ENCODE assay signal across 8 cellular contexts in the genomic region with DNA sequence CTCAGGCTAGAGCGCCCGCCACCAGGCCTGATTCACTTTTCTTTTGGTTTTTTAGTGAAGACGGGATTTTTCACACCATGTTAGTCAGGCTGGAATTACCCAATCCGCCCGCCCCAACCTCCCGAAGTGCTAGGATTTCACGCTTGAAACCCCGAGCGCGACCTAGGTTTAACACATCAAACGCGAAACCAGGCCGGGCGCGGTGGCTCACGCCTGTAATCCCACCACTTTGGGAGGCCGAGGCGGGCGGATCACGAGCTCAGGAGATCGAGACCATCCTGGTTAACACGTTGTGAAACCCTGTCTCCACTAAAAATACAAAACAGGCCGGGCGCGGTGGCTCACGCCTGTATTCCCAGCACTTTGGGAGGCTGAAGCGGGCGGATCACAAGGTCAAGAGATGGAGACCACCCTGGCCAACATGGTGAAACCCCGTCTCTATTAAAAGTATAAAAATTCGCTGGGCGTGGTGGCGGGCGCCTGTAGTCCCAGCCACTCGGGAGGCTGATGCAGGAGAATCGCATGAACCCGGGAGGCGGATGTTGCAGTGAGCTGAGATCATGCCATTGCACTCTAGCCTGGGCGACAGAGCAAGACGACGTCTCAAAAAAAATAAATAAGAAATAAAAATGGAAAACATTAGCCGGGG. TPM values are rescaled to one million over a fixed set of nuclear protein-coding genes. Genes with fewer than 3 reads are reported as not detected.
DNase-seq lines count a peak whose midpoint lies in the region; ATAC-seq, FAIRE-seq and TF ChIP-seq lines count a peak whose summit lies in the region.
"Not testable (repeated sequence)": the region's sequence is repeated elsewhere in the genome, so short reads cannot be mapped to it uniquely, and the experiment has no call there.

No MANE protein-coding gene starts in this region.

- WGBS in transverse colon (ENCODE audit: low coverage in 1 of 2), 2 donors: 0 to 1% methylated on average over 15 to 36 of the region's 41 CpGs

- TF ChIP-seq CTCF in kidney (IDR thresholded peaks at IDR 0.05; ENCODE audit: borderline replicate concordance, extremely low read depth, insufficient read depth); gastrocnemius medialis (IDR thresholded peaks at IDR 0.05 in 4 of 5, conservative IDR thresholded peaks at IDR 0.05 in 1 of 5); transverse colon (IDR thresholded peaks at IDR 0.05): not testable (repeated sequence)

- peak overlapping the region; percentile 85 to 98 for H3K9ac ChIP-seq in kidney (ENCODE audit: low read length in 2 of 2)

- H3K27ac ChIP-seq in kidney (ENCODE audit: low read depth in 2 of 2, low read length in 2 of 2): peak overlapping the region; percentile 97 to 99
- peak overlapping the region; percentile 97 to 99 (median 98) for H3K27ac ChIP-seq in gastrocnemius medialis
- H3K27ac ChIP-seq in transverse colon: peak overlapping the region; percentile 97 to 99 (median 97)

- DNase-seq in GM04504 (ENCODE audit: low read depth) (peak; percentile 45), KBM-7 (peak; percentile 79), OCI-M1 (lab: John Stamatoyannopoulos, UW) (peak; percentile 90), dedifferentiated amniotic fluid mesenchymal stem cell (ENCODE audit: extremely low spot score) (peak; percentile 65), kidney (peak; percentile 92), gastrocnemius medialis (peak; percentile 41 to 69), transverse colon (peak; percentile 70)
- DNase-seq in activated CD8-positive, alpha-beta memory T cell treated with anti-CD3 and anti-CD28 coated beads for 48 hours (ENCODE audit: low read depth in 2 of 3, low spot score in 2 of 3): peak in 2 of 3 experiments; percentile 56 to 65

- H3K4me3 ChIP-seq in kidney (ENCODE audit: low read length in 2 of 2) (peak overlapping the region; percentile 62 to 87), gastrocnemius medialis (peak overlapping the region; percentile 82 to 100 (median 96)), transverse colon (peak overlapping the region; percentile 27 to 89 (median 70))

- peak; percentile 9 to 15 for ATAC-seq in gastrocnemius medialis

- not testable (repeated sequence) for H3K27me3 ChIP-seq in gastrocnemius medialis, transverse colon

- in situ Hi-C loops in KBM-7 (cut with MboI; ENCODE audit: low pct_unique_long_range_greater_than_20kb, low sequenced_read_pairs); gastrocnemius medialis (cut with MboI; ENCODE audit: low sequenced_read_pairs in 4 of 4); transverse colon (cut with MboI; ENCODE audit: low pct_ligation_motif_present in 1 of 4, low pct_unique_long_range_greater_than_20kb in 1 of 4, low sequenced_read_pairs in 3 of 4): not testable (repeated sequence)

- H3K4me1 ChIP-seq in kidney (ENCODE audit: control insufficient read depth in 1 of 2, insufficient read depth in 1 of 2, low read depth in 1 of 2, low read length in 2 of 2): peaks cover 6 to 11% of the 10 kb centered on the region in 2 donors
- H3K4me1 ChIP-seq in gastrocnemius medialis: peaks cover 20% of the 10 kb centered on the region in 2 donors
- peaks cover 6 to 30% (median 23%) of the 10 kb centered on the region in 4 donors for H3K4me1 ChIP-seq in transverse colon

- not testable (repeated sequence) for H3K9me3 ChIP-seq in kidney (ENCODE audit: control insufficient read depth in 1 of 2, low read length in 2 of 2); gastrocnemius medialis; transverse colon

- intact Hi-C loops in kidney (cut with DNase I); transverse colon (cut with DNase I; ENCODE audit: low total_unique reads): not testable (repeated sequence)
- intact Hi-C loops in gastrocnemius medialis (cut with DNase I; ENCODE audit: low total_unique reads): loop anchor here (1.0 to 5.0 kb wide), 4 partner anchors 9 to 294 kb away; a partner anchor contains a TSS

- TF ChIP-seq EP300 in transverse colon (IDR thresholded peaks at IDR 0.05; ENCODE audit: low read depth): not testable (repeated sequence)

- H3K36me3 ChIP-seq in kidney (ENCODE audit: control insufficient read depth in 1 of 2, insufficient read depth in 2 of 2, low read length in 2 of 2); gastrocnemius medialis; transverse colon: not testable (repeated sequence)

- not testable (repeated sequence) for TF ChIP-seq POLR2A in gastrocnemius medialis (IDR thresholded peaks at IDR 0.05); transverse colon (IDR thresholded peaks at IDR 0.05)

- FAIRE-seq in kidney (lab: Jason Lieb, UNC): not testable (repeated sequence)

RNA-seq across cellular contexts. Expression of a gene that starts 1.4 kb away (rescaled TPM):
- total RNA-seq in kidney: 48.9 TPM
- 38.5 TPM for polyA plus RNA-seq in kidney (ENCODE audit: insufficient read depth, low read depth, low replicate concordance)
- total RNA-seq in gastrocnemius medialis: 100 to 1,000 TPM in 1 of 4 donors, 10 to 100 TPM in 3; 66.4 to 133 (median 87.0) TPM
- total RNA-seq in transverse colon: 10 to 100 TPM; 25.3 to 37.8 (median 27.6) TPM

RNA-seq across cellular contexts. Expression of a gene that starts 8.2 kb away (rescaled TPM):
- total RNA-seq in kidney (not detected), gastrocnemius medialis (not detected), transverse colon (not detected)
- not detected for polyA plus RNA-seq in kidney (ENCODE audit: insufficient read depth, low read depth, low replicate concordance)

RNA-seq across cellular contexts. Expression of a gene that starts 9.0 kb away (rescaled TPM):
- 39.6 TPM for total RNA-seq in kidney
- 44.6 TPM for polyA plus RNA-seq in kidney (ENCODE audit: insufficient read depth, low read depth, low replicate concordance)
- total RNA-seq in gastrocnemius medialis: 10 to 100 TPM; 16.2 to 26.0 (median 24.9) TPM
- total RNA-seq in transverse colon: 10 to 100 TPM; 15.3 to 62.5 (median 30.2) TPM

RNA-seq across cellular contexts. Expression of a gene that starts 35.6 kb away (rescaled TPM):
- total RNA-seq in kidney (83.8 TPM), gastrocnemius medialis (10 to 100 TPM; 27.2 to 47.1 (median 46.1) TPM), transverse colon (100 to 1,000 TPM in 1 of 4 donors, 10 to 100 TPM in 3; 38.2 to 134 (median 60.0) TPM)
- 70.7 TPM for polyA plus RNA-seq in kidney (ENCODE audit: insufficient read depth, low read depth, low replicate concordance)

RNA-seq across cellular contexts. Expression of a gene that starts 39.9 kb away (rescaled TPM):
- total RNA-seq in kidney (203 TPM), gastrocnemius medialis (100 to 1,000 TPM; 158 to 278 (median 189) TPM), transverse colon (100 to 1,000 TPM in 3 of 4 donors, 10 to 100 TPM in 1; 32.4 to 163 (median 129) TPM)
- polyA plus RNA-seq in kidney (ENCODE audit: insufficient read depth, low read depth, low replicate concordance): 299 TPM

Comparison
In these comparisons a context has a peak if more than half of its experiments do, and no peak if none do; other contexts are left out.
1. Peak in every context shown above with its lines: DNase-seq, ATAC-seq, H3K4me3 ChIP-seq and H3K27ac ChIP-seq.